In the genomic region with DNA sequence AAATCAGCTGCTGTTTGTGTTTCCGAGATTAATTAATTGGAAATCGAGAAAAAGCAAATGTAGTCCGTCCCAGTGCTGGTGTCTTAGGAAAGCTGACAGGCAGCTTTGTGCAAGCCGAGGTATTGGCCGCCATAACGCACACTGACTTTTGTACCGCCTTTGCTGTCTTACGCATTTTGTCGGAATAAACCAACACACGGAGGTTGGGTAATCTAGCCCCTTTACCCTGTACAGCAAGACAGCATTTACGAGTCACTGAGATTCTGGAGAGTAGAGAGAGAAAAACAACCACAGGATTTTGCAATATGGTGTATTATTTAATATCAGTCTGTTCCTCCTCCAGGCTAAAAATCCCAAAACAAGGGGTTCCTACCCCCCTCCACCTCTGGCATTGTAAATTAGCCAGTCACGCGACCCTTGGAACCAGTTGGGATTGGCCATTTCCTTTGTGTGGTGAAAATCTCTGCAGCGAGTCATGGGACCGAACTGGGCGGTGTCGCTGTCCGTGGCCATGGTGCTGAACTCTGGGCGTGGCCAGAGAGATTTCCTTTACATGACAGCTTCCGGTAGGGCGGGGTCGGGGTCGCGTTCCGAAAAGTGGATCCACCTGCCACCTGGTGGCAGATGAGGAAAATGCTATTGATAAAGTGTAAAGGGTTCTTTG, we compare ENCODE assay signal across 8 cellular contexts. TPM values are rescaled to one million over a fixed set of nuclear protein-coding genes. Genes with fewer than 3 reads are reported as not detected.
DNase-seq lines count a peak whose midpoint lies in the region; ATAC-seq, FAIRE-seq and TF ChIP-seq lines count a peak whose summit lies in the region.

No MANE protein-coding gene starts in this region.

- H3K4me3 Mint-ChIP-seq in naive B cell = no peak overlapping the region

- H3K27me3 Mint-ChIP-seq in naive B cell = peaks cover 9 to 22% (median 16%) of the 10 kb centered on the region in 3 donors

- H3K36me3 Mint-ChIP-seq in naive B cell = no peaks in the 10 kb centered on the region

- FAIRE-seq in A204.1 (lab: Jason Lieb, UNC) = peak; percentile 100

- TF ChIP-seq CTCF in fibroblast of the aortic adventitia (IDR thresholded peaks at IDR 0.05; ENCODE audit: insufficient read depth, low read length) = peak; percentile 28

- H3K9me3 Mint-ChIP-seq in naive B cell = peaks cover 0 to 5% (median 0%) of the 10 kb centered on the region in 7 donors

- no peak overlapping the region for H3K27ac Mint-ChIP-seq in naive B cell

- H3K4me3 ChIP-seq in fibroblast of the aortic adventitia (ENCODE audit: low read depth, low read length) = no peak overlapping the region

- peak; percentile 80 for ATAC-seq in GM18868 (IDR thresholded peaks at IDR 0.05; ENCODE audit: unreplicated experiment)
- peak; percentile 33 to 43 for ATAC-seq in naive B cell (ENCODE audit: low read depth in 2 of 2)
- ATAC-seq in stimulated activated naive CD8-positive, alpha-beta T cell treated with anti-CD3 and anti-CD28 coated beads, Interleukin-15, Interleukin-2, amounts not matched to agents 100 U/mL and 50 U/mL, for 24 hours = peak; percentile 63

- DNase-seq in KG1 (lab: John Stamatoyannopoulos, UW) (peak; percentile 19), OCI-M2 (lab: John Stamatoyannopoulos, UW; ENCODE audit: unreplicated experiment) (peak; percentile 61), activated T-helper 1 cell treated with Interleukin-2 at 50 U/mL for 16 hours (ENCODE audit: low read depth) (peak; percentile 17), fibroblast of the aortic adventitia (ENCODE audit: low read depth) (peak; percentile 8), naive B cell (peak; percentile 53)
- DNase-seq in stimulated activated naive CD8-positive, alpha-beta T cell treated with anti-CD3 and anti-CD28 coated beads, Interleukin-15, Interleukin-2, amounts not matched to agents 100 U/mL and 50 U/mL, for 24 hours = peak; percentile 74

- H3K4me1 Mint-ChIP-seq in naive B cell = no peaks in the 10 kb centered on the region

RNA-seq across cellular contexts. Expression of a gene that starts 10.3 kb away (rescaled TPM):
- total RNA-seq in fibroblast of the aortic adventitia (ENCODE audit: low replicate concordance) = not detected in 2 replicates
- polyA plus RNA-seq in naive B cell (ENCODE audit: low read depth in 6 of 6) = not detected

RNA-seq across cellular contexts. Expression of a gene that starts 53.5 kb away (rescaled TPM):
- total RNA-seq in fibroblast of the aortic adventitia (ENCODE audit: low replicate concordance) = 0.36 and 0.82 TPM in 2 replicates
- under 1 TPM in 1 of 6 donors, not detected in 5; 0.13 TPM for polyA plus RNA-seq in naive B cell (ENCODE audit: low read depth in 6 of 6)

RNA-seq across cellular contexts. Expression of a gene that starts 59.4 kb away (rescaled TPM):
- total RNA-seq in fibroblast of the aortic adventitia (ENCODE audit: low replicate concordance) = 0.27 and 0.74 TPM in 2 replicates
- not detected for polyA plus RNA-seq in naive B cell (ENCODE audit: low read depth in 6 of 6)

Comparison
In these comparisons a context has a peak if more than half of its experiments do, and no peak if none do; other contexts are left out.
1. DNase-seq: peak in every context shown above with its lines; median percentile 74 in stimulated activated naive CD8-positive, alpha-beta T cell treated with anti-CD3 and anti-CD28 coated beads, Interleukin-15, Interleukin-2, amounts not matched to agents 100 U/mL and 50 U/mL, for 24 hours; 61 in OCI-M2; 53 in naive B cell; 19 in KG1; 17 in activated T-helper 1 cell treated with Interleukin-2 at 50 U/mL for 16 hours; 8 in fibroblast of the aortic adventitia.